ENCODE assay signal across 10 cellular contexts in genomic region chr5:80191397-80191796, GRCh38.
DNase-seq lines count a peak whose midpoint lies in the region; ATAC-seq lines count a peak whose summit lies in the region.
"Had no signal": no experiment of that assay in that cellular context is flagged by ENCODE, and none has a peak within 500 bp of the region (broad histone marks: within the 10 kb centered on the region; RNA-seq: fewer than 3 reads in every experiment).

No MANE protein-coding gene starts in this region.

- peak overlapping the region; percentile 100 for H3K27ac Mint-ChIP-seq in activated T-cell treated with anti-CD3 and anti-CD28 coated beads, Interleukin-2, amount 50 U/mL, for 72 hours
- H3K27ac Mint-ChIP-seq in activated T-helper 17 cell treated with anti-CD3 and anti-CD28 coated beads, Interleukin-2, amount 50 U/mL, for 72 hours = peak overlapping the region; percentile 96

- no peak overlapping the region for H3K9ac ChIP-seq in muscle layer of colon (ENCODE audit: low read length)

- H3K27me3 ChIP-seq in muscle layer of colon (ENCODE audit: control insufficient read depth in 1 of 2, insufficient read depth in 2 of 2, low read length in 2 of 2) (no peaks in the 10 kb centered on the region), thymus (ENCODE audit: control insufficient read depth, insufficient read depth) (no peaks in the 10 kb centered on the region)

- no peak for ATAC-seq in activated T-cell treated with anti-CD3 and anti-CD28 coated beads, Interleukin-2, amount 50 U/mL, for 72 hours (replicated peaks in 1 of 2)
- ATAC-seq in activated T-helper 17 cell treated with anti-CD3 and anti-CD28 coated beads, Interleukin-2, amount 50 U/mL, for 72 hours (replicated peaks) = no peak
- ATAC-seq in HG02938 (IDR thresholded peaks at IDR 0.05; ENCODE audit: unreplicated experiment) = no peak
- ATAC-seq in HG03571 (IDR thresholded peaks at IDR 0.05; ENCODE audit: unreplicated experiment) = no peak
- ATAC-seq: HCT116 had no signal

- H3K9me3 ChIP-seq in muscle layer of colon (ENCODE audit: low read length) (no peaks in the 10 kb centered on the region), thymus (ENCODE audit: control insufficient read depth) (no peaks in the 10 kb centered on the region)

- peaks cover 37% of the 10 kb centered on the region for H3K4me1 ChIP-seq in muscle layer of colon (ENCODE audit: insufficient read depth, low read length)
- peaks cover 50% of the 10 kb centered on the region for H3K4me1 ChIP-seq in thymus (ENCODE audit: control insufficient read depth, insufficient read depth, low read length)

- peaks cover 0 to 9% of the 10 kb centered on the region in 2 donors for H3K36me3 Mint-ChIP-seq in activated T-cell treated with anti-CD3 and anti-CD28 coated beads, Interleukin-2, amount 50 U/mL, for 72 hours (ENCODE audit: insufficient read depth in 2 of 2)
- peaks cover 79% of the 10 kb centered on the region for H3K36me3 Mint-ChIP-seq in activated T-helper 17 cell treated with anti-CD3 and anti-CD28 coated beads, Interleukin-2, amount 50 U/mL, for 72 hours (ENCODE audit: low read depth)

- H3K9me3 Mint-ChIP-seq in activated T-cell treated with anti-CD3 and anti-CD28 coated beads, Interleukin-2, amount 50 U/mL, for 72 hours = no peaks in the 10 kb centered on the region
- H3K9me3 Mint-ChIP-seq in activated T-helper 17 cell treated with anti-CD3 and anti-CD28 coated beads, Interleukin-2, amount 50 U/mL, for 72 hours = no peaks in the 10 kb centered on the region

- peaks cover 99% of the 10 kb centered on the region for H3K4me1 Mint-ChIP-seq in activated T-cell treated with anti-CD3 and anti-CD28 coated beads, Interleukin-2, amount 50 U/mL, for 72 hours (ENCODE audit: low read depth)
- H3K4me1 Mint-ChIP-seq in activated T-helper 17 cell treated with anti-CD3 and anti-CD28 coated beads, Interleukin-2, amount 50 U/mL, for 72 hours = peaks cover 65% of the 10 kb centered on the region

- H3K27me3 Mint-ChIP-seq in activated T-cell treated with anti-CD3 and anti-CD28 coated beads, Interleukin-2, amount 50 U/mL, for 72 hours (ENCODE audit: low read depth) = no peaks in the 10 kb centered on the region
- no peaks in the 10 kb centered on the region for H3K27me3 Mint-ChIP-seq in activated T-helper 17 cell treated with anti-CD3 and anti-CD28 coated beads, Interleukin-2, amount 50 U/mL, for 72 hours

- H3K4me3 Mint-ChIP-seq in activated T-cell treated with anti-CD3 and anti-CD28 coated beads, Interleukin-2, amount 50 U/mL, for 72 hours = peak overlapping the region; percentile 91 to 98
- peak overlapping the region; percentile 97 for H3K4me3 Mint-ChIP-seq in activated T-helper 17 cell treated with anti-CD3 and anti-CD28 coated beads, Interleukin-2, amount 50 U/mL, for 72 hours

- H3K27ac ChIP-seq in muscle layer of colon (ENCODE audit: low read depth, low read length) = peak overlapping the region; percentile 12
- peak overlapping the region; percentile 90 for H3K27ac ChIP-seq in thymus (ENCODE audit: low read depth)

- 73% methylated on average over 4 of the region's 4 CpGs for WGBS in thymus

- no peaks in the 10 kb centered on the region for H3K36me3 ChIP-seq in muscle layer of colon (ENCODE audit: insufficient read depth, low read length)
- H3K36me3 ChIP-seq in thymus (ENCODE audit: control insufficient read depth, insufficient read depth) = no peaks in the 10 kb centered on the region

- no peak for DNase-seq in activated T-cell treated with anti-CD3 and anti-CD28 coated beads, Interleukin-2, amount 50 U/mL, for 72 hours
- DNase-seq in activated T-cell treated with anti-CD3 and anti-CD28 coated beads, Interleukin-2, amount 50 U/mL, for 1 hour = no peak
- no peak for DNase-seq in 8988T
- DNase-seq: NCI-H526 treated with DMSO at 0.1 percent for 48 hours had no signal

- H3K4me3 ChIP-seq in muscle layer of colon (ENCODE audit: low read depth in 1 of 2, low read length in 2 of 2) = no peak overlapping the region
- no peak overlapping the region for H3K4me3 ChIP-seq in thymus (ENCODE audit: low read length)
